ENCODE assay signal across 27 cellular contexts in genomic region chr10:77498829-77499228, GRCh38.
"Had no signal": no experiment of that assay in that cellular context is flagged by ENCODE, and none has a peak within 500 bp of the region (broad histone marks: within the 10 kb centered on the region; RNA-seq: fewer than 3 reads in every experiment).

No MANE protein-coding gene starts in this region.

- DNase-seq: activated CD4-positive, alpha-beta T cell treated with anti-CD3 and anti-CD28 coated beads, Interleukin-2, amount 10 ng/mL, durations not matched to agents 7 days and 5 days; activated CD4-positive, CD25-positive, alpha-beta regulatory T cell treated with anti-CD3 and anti-CD28 coated beads, Interleukin-2, amount 50 U/mL, for 72 hours; activated CD8-positive, alpha-beta memory T cell treated with anti-CD3 and anti-CD28 coated beads, Interleukin-2, amount 10 ng/mL, durations not matched to agents 7 days and 5 days; activated CD8-positive, alpha-beta T cell treated with anti-CD3 and anti-CD28 coated beads for 36 hours; activated effector memory CD4-positive, alpha-beta T cell treated with anti-CD3 and anti-CD28 coated beads, Interleukin-2, amount 50 U/mL, for 16 hours; activated naive CD4-positive, alpha-beta T cell treated with anti-CD3 and anti-CD28 coated beads, Interleukin-2, amount 10 ng/mL, durations not matched to agents 7 days and 5 days; activated naive CD8-positive, alpha-beta T cell treated with anti-CD3 and anti-CD28 coated beads, Interleukin-2, amount 50 U/mL, for 24 hours; activated T-cell treated with anti-CD3 and anti-CD28 coated beads for 4 hours; dermis blood vessel endothelial cell; effector CD8-positive, alpha-beta T cell; erythroblast; foreskin keratinocyte; kidney glomerular epithelial cell; left ventricle myocardium inferior; mammary epithelial cell; ovary; right cardiac atrium; small intestine; stimulated activated CD4-positive, alpha-beta T cell treated with anti-CD3 and anti-CD28 coated beads, Interleukin-2, amount 100 ng/mL, for 24 hours; stimulated activated naive CD8-positive, alpha-beta T cell treated with anti-CD3 and anti-CD28 coated beads, Interleukin-15, amount 100 ng/mL, for 72 hours; T-helper 2 cell; WERI-Rb-1 had no signal

- H3K9me3 ChIP-seq: left ventricle myocardium inferior, ovary, tibial artery had no signal

- H3K4me2 ChIP-seq: hepatocyte had no signal

- H3K36me3 ChIP-seq: cardiac muscle cell, left ventricle myocardium inferior, ovary, tibial artery, WERI-Rb-1 had no signal

- FAIRE-seq: small intestine had no signal

- H3K4me3 ChIP-seq: cardiac muscle cell, hepatocyte, left ventricle myocardium inferior, ovary, tibial artery had no signal

- H2AFZ ChIP-seq: hepatocyte had no signal

- H3K27me3 ChIP-seq: cardiac muscle cell, foreskin keratinocyte, hepatocyte, ovary, tibial artery had no signal

- H3K27ac ChIP-seq: cardiac muscle cell, foreskin keratinocyte, hepatocyte, left ventricle myocardium inferior, ovary, WERI-Rb-1 had no signal

- ATAC-seq: activated CD8-positive, alpha-beta memory T cell treated with anti-CD3 and anti-CD28 coated beads, Interleukin-2, amount 10 ng/mL, durations not matched to agents 7 days and 5 days; activated CD8-positive, alpha-beta T cell treated with anti-CD3 and anti-CD28 coated beads for 36 hours; activated naive CD8-positive, alpha-beta T cell treated with anti-CD3 and anti-CD28 coated beads, Interleukin-2, amount 50 U/mL, for 24 hours; foreskin keratinocyte; natural killer cell treated with Interleukin-12 subunit alpha and Interleukin-12 subunit beta and Interleukin-15 and Interleukin-18, amount 100 ng/mL, for 72 hours; right cardiac atrium; stimulated activated effector memory CD8-positive, alpha-beta T cell treated with anti-CD3 and anti-CD28 coated beads, Interleukin-12 subunit alpha, Interleukin-12 subunit beta, amount 100 ng/mL, for 72 hours; stimulated activated naive CD8-positive, alpha-beta T cell treated with anti-CD3 and anti-CD28 coated beads, Interleukin-15, amount 100 ng/mL, for 72 hours had no signal

- H3K4me1 ChIP-seq: left ventricle myocardium inferior had no signal

- H3K79me2 ChIP-seq: hepatocyte had no signal
